In the genomic region with DNA sequence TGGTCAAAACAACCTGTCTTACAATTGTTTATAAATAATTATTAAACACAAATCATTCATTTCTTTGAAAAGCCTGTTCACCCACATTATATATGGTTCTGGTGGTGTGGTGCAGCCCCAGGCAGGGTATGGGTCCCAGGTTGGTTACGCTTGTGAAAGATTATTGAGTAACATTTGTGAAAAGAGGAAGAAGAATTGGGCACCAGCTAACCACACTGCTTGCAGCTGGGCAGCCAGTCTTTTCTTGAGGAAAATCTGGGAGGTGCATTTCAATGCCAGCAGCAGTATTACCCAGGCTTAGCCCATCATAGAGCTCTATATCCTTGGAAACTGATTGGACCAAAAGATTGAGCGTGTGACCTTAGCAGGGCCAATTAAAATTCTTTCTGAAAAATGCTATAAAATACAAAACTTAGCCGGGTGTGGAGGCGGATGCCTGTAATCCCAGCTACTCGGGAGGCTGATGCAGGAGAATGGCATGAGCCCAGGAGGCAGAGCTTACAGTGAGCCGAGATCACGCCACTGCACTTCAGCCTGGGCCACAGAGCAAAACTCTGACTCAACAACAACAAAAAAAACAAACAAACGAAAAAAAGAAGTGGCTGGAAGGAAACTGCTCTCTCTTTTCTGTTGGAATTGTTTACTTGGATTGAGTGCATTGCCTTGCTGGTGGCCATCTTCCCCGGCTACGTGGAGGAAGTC, we compare ENCODE assay signal across 10 cellular contexts. TPM values are rescaled to one million over a fixed set of nuclear protein-coding genes. Genes with fewer than 3 reads are reported as not detected.
DNase-seq lines count a peak whose midpoint lies in the region; ATAC-seq and TF ChIP-seq lines count a peak whose summit lies in the region.
"Had no signal": no experiment of that assay in that cellular context is flagged by ENCODE, and none has a peak within 500 bp of the region (broad histone marks: within the 10 kb centered on the region; RNA-seq: fewer than 3 reads in every experiment).

No MANE protein-coding gene starts in this region.

- H3K36me3 Mint-ChIP-seq in naive B cell, result no peaks in the 10 kb centered on the region

- H3K4me1 Mint-ChIP-seq in naive B cell, result peaks cover 26 to 54% (median 35%) of the 10 kb centered on the region in 3 donors

- H3K27me3 Mint-ChIP-seq in naive B cell, result no peaks in the 10 kb centered on the region
- H3K27me3 Mint-ChIP-seq: progenitor cell of endocrine pancreas had no signal

- H3K4me3 Mint-ChIP-seq in naive B cell, result peak overlapping the region; percentile 0 to 87 (median 72)

- peak overlapping the region in 3 of 6 donors; percentile 2 to 90 (median 52) for H3K27ac Mint-ChIP-seq in naive B cell
- H3K27ac Mint-ChIP-seq: progenitor cell of endocrine pancreas had no signal

- H3K9me3 Mint-ChIP-seq in naive B cell, result peaks cover 0 to 4% (median 0%) of the 10 kb centered on the region in 7 donors

- peak; percentile 78 for ATAC-seq in GM18861 (IDR thresholded peaks at IDR 0.05; ENCODE audit: unreplicated experiment)
- ATAC-seq in HG02938 (IDR thresholded peaks at IDR 0.05; ENCODE audit: unreplicated experiment), result peak; percentile 51
- ATAC-seq in naive B cell (ENCODE audit: low read depth in 2 of 2), result peak; percentile 100
- ATAC-seq in omental fat pad (ENCODE audit: low FRiP score), result no peak

- peak; percentile 63 for DNase-seq in SIG-M5 (lab: John Stamatoyannopoulos, UW)
- DNase-seq in naive B cell, result peak; percentile 59
- no peak for DNase-seq in NCI-H748 (lab: John Stamatoyannopoulos, UW; ENCODE audit: unreplicated experiment)
- DNase-seq in omental fat pad (ENCODE audit: low spot score), result no peak
- no peak for DNase-seq in NCI-H82 treated with DMSO at 0.1 percent for 48 hours (lab: John Stamatoyannopoulos, UW; ENCODE audit: unreplicated experiment)
- DNase-seq in activated CD4-positive, alpha-beta T cell treated with anti-CD3 and anti-CD28 coated beads, Interleukin-2, amount 50 U/mL, for 4 hours, result no peak
- DNase-seq: activated effector memory CD4-positive, alpha-beta T cell treated with anti-CD3 and anti-CD28 coated beads, Interleukin-2, amount 50 U/mL, for 16 hours had no signal

- TF ChIP-seq CTCF in omental fat pad (IDR thresholded peaks at IDR 0.05), result no peak

RNA-seq across cellular contexts. Expression of a gene that starts 9.7 kb away (rescaled TPM):
- polyA plus RNA-seq in naive B cell (ENCODE audit: low read depth in 6 of 6), result 1,000 to 10,000 TPM in 3 of 6 donors, 100 to 1,000 TPM in 3; 826 to 1,431 (median 949) TPM
- total RNA-seq in omental fat pad, result 1 to 10 TPM; 2.6 to 7.6 (median 3.9) TPM

Comparison
In these comparisons a context has a peak if more than half of its experiments do, and no peak if none do; other contexts are left out.
1. DNase-seq: peak in SIG-M5 (single experiment) and naive B cell (single experiment); none in NCI-H748 (single experiment), omental fat pad (single experiment), NCI-H82 treated with DMSO at 0.1 percent for 48 hours (single experiment) and activated CD4-positive, alpha-beta T cell treated with anti-CD3 and anti-CD28 coated beads, Interleukin-2, amount 50 U/mL, for 4 hours (0 of 2).